In genomic region chr1:200034262-200034557, GRCh38 we compare ENCODE assay signal across 1 cellular context.
TF ChIP-seq lines count a peak whose summit lies in the region.

No MANE protein-coding gene starts in this region.

TF ChIP-seq in H1, 55 proteins besides CTCF, POLR2A, EP300 and RAD21:
- TF ChIP-seq NRF1 (IDR thresholded peaks at IDR 0.05; ENCODE audit: low read depth, low read length) (no peak), CHD7 (IDR thresholded peaks at IDR 0.05; ENCODE audit: insufficient replicate concordance, low read length) (no peak), HDAC6 (IDR thresholded peaks at IDR 0.05; ENCODE audit: low read depth, low read length) (no peak), SUZ12 (IDR thresholded peaks at IDR 0.05; ENCODE audit: low read length) (no peak), BACH1 (IDR thresholded peaks at IDR 0.05; ENCODE audit: low read length) (no peak), MAX (IDR thresholded peaks at IDR 0.05) (no peak), POU5F1 (IDR thresholded peaks at IDR 0.05; ENCODE audit: low read depth, low read length) (no peak), JUN (IDR thresholded peaks at IDR 0.05; ENCODE audit: low read depth, low read length) (no peak), CEBPB (IDR thresholded peaks at IDR 0.05; ENCODE audit: low read depth, low read length) (no peak), RNF2 (IDR thresholded peaks at IDR 0.05; ENCODE audit: borderline replicate concordance, low read depth, low read length, missing control alignments, poor library complexity, severe bottlenecking) (no peak), GTF2F1 (IDR thresholded peaks at IDR 0.05; ENCODE audit: borderline replicate concordance, low read depth, low read length) (no peak), USF2 (IDR thresholded peaks at IDR 0.05; ENCODE audit: low read length) (no peak)
TF ChIP-seq in H1: peak in this region for 0.
